In the genomic region with DNA sequence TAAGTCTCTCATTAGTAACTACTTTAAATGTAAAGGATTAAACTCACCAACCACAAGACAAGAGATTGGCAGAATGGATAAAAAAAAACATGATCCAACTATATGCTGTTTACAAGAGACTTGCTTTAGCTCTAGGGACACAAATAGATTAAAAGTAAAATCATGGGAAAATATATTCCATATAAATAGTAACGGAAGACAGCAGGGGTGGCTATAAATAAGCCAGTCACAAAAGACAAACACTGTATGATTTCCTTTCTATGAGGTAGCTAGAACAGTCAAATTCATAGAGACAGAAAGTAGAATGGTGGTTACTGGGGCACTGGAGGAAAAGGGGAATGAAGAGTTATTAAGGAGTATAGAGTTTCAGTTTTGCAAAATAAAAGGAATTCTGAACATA, we compare ENCODE assay signal across 1 cellular context.
TF ChIP-seq lines count a peak whose summit lies in the region.

No MANE protein-coding gene starts in this region.

TF ChIP-seq in SK-N-SH treated with all-trans-retinoic acid at 6 μM for 48 hours, 23 proteins besides CTCF, POLR2A, EP300 and RAD21 (continued from another document):
- TF ChIP-seq, protein P1, sequence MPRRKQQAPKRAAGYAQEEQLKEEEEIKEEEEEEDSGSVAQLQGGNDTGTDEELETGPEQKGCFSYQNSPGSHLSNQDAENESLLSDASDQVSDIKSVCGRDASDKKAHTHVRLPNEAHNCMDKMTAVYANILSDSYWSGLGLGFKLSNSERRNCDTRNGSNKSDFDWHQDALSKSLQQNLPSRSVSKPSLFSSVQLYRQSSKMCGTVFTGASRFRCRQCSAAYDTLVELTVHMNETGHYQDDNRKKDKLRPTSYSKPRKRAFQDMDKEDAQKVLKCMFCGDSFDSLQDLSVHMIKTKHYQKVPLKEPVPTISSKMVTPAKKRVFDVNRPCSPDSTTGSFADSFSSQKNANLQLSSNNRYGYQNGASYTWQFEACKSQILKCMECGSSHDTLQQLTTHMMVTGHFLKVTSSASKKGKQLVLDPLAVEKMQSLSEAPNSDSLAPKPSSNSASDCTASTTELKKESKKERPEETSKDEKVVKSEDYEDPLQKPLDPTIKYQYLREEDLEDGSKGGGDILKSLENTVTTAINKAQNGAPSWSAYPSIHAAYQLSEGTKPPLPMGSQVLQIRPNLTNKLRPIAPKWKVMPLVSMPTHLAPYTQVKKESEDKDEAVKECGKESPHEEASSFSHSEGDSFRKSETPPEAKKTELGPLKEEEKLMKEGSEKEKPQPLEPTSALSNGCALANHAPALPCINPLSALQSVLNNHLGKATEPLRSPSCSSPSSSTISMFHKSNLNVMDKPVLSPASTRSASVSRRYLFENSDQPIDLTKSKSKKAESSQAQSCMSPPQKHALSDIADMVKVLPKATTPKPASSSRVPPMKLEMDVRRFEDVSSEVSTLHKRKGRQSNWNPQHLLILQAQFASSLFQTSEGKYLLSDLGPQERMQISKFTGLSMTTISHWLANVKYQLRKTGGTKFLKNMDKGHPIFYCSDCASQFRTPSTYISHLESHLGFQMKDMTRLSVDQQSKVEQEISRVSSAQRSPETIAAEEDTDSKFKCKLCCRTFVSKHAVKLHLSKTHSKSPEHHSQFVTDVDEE (CRISPR knock-in tag; IDR thresholded peaks at IDR 0.05) = no peak
- TF ChIP-seq RARB (CRISPR knock-in tag; IDR thresholded peaks at IDR 0.05) (no peak), GLIS3 (CRISPR knock-in tag; IDR thresholded peaks at IDR 0.05) (no peak), ZNF8 (CRISPR knock-in tag; IDR thresholded peaks at IDR 0.05) (no peak), SNAI2 (CRISPR knock-in tag; IDR thresholded peaks at IDR 0.05) (no peak), ZC3H10 (CRISPR knock-in tag; IDR thresholded peaks at IDR 0.05) (no peak), ZNF565 (CRISPR knock-in tag; conservative IDR thresholded peaks at IDR 0.05; ENCODE audit: low read depth) (no peak)
- TF ChIP-seq, protein P2, sequence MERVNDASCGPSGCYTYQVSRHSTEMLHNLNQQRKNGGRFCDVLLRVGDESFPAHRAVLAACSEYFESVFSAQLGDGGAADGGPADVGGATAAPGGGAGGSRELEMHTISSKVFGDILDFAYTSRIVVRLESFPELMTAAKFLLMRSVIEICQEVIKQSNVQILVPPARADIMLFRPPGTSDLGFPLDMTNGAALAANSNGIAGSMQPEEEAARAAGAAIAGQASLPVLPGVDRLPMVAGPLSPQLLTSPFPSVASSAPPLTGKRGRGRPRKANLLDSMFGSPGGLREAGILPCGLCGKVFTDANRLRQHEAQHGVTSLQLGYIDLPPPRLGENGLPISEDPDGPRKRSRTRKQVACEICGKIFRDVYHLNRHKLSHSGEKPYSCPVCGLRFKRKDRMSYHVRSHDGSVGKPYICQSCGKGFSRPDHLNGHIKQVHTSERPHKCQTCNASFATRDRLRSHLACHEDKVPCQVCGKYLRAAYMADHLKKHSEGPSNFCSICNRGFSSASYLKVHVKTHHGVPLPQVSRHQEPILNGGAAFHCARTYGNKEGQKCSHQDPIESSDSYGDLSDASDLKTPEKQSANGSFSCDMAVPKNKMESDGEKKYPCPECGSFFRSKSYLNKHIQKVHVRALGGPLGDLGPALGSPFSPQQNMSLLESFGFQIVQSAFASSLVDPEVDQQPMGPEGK (CRISPR knock-in tag; IDR thresholded peaks at IDR 0.05; ENCODE audit: borderline replicate concordance) = no peak
